8 cellular contexts compared by ENCODE assay signal in the genomic region with DNA sequence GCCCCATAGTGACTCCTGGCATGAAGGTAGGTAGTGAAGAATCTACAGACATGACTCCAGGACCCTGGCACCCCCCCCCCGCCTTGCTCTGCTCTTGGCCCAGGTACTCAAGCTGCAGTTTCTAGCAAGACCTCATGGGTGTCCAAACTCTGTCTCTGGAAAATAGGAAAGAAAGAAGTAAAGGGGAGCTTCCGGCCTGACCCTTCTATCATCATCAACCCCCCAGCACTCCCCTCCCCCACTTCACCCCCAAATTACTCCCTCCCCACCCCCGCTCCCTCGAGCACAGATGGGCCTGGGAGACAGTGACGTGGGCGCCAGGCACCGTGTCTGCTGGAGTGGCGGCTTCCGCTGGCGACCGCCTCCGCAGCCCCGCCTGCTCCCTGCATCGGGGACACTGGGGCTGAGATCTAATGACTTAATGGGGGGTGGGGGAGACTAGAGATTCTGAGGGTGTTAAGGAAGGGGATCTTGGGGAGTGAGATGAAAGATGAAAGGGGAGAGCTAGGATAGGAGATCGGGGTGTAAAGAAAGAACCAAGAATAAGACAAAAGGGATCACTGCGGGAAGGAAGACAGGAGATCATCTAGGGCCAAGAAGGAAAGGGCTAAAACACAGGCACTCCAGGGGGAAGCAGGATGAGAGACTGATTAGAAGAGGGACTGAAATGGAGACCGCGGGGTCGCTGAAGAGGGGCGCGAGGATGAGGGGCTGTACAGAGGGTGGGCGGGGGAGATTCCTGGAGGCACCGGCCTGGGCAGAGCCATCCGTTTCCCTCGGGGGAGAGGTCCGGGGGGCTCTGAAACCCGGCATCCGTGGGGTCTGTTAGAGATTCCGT. TPM values are rescaled to one million over a fixed set of nuclear protein-coding genes. Genes with fewer than 3 reads are reported as not detected.
DNase-seq lines count a peak whose midpoint lies in the region; ATAC-seq and TF ChIP-seq lines count a peak whose summit lies in the region.

No MANE protein-coding gene starts in this region.

- intact Hi-C loops in Caco-2 (cut with micrococcal nuclease; ENCODE audit: unreplicated experiment), result loop anchor here (1.0 to 5.0 kb wide), 3 partner anchors 39 to 231 kb away; a partner anchor contains a TSS

- peaks cover 9% of the 10 kb centered on the region for H3K36me3 Mint-ChIP-seq in Caco-2 (ENCODE audit: insufficient read depth, unreplicated experiment)
- H3K36me3 Mint-ChIP-seq in activated naive CD8-positive, alpha-beta T cell treated with anti-CD3 and anti-CD28 coated beads for 36 hours, result peaks cover 9% of the 10 kb centered on the region

- POLR2A ChIA-PET in Caco-2 (lab: Charles Lee), result no interaction called here

- peaks cover 6% of the 10 kb centered on the region for H3K4me1 Mint-ChIP-seq in Caco-2 (ENCODE audit: low read depth, unreplicated experiment)
- peaks cover 70% of the 10 kb centered on the region for H3K4me1 Mint-ChIP-seq in activated naive CD8-positive, alpha-beta T cell treated with anti-CD3 and anti-CD28 coated beads for 36 hours

- no TSS peak for BruUV-seq in Caco-2 (replicated peaks; lab: Mats Ljungman, UMichigan)

- DNase-seq in Caco-2, result no peak
- peak; percentile 27 for DNase-seq in NCI-H1092 (lab: John Stamatoyannopoulos, UW)
- DNase-seq in activated naive CD8-positive, alpha-beta T cell treated with anti-CD3 and anti-CD28 coated beads for 36 hours, result peak; percentile 70
- DNase-seq in right atrium auricular region (ENCODE audit: low spot score), result no peak

- H3K4me3 Mint-ChIP-seq in Caco-2 (ENCODE audit: unreplicated experiment), result peak overlapping the region; percentile 95
- H3K4me3 Mint-ChIP-seq in activated naive CD8-positive, alpha-beta T cell treated with anti-CD3 and anti-CD28 coated beads for 36 hours, result peak overlapping the region; percentile 80

- H3K27me3 ChIP-seq in Caco-2 (replicated peaks; ENCODE audit: control insufficient read depth, insufficient read depth, low read length), result no peaks in the 10 kb centered on the region; the same call in 1 of the 2 replicates
- H3K27me3 ChIP-seq in right atrium auricular region, result no peaks in the 10 kb centered on the region
- H3K27me3 ChIP-seq in rectal smooth muscle tissue (ENCODE audit: control insufficient read depth, insufficient read depth, low read length), result no peaks in the 10 kb centered on the region

- H3K9me3 Mint-ChIP-seq in Caco-2 (ENCODE audit: unreplicated experiment), result no peaks in the 10 kb centered on the region
- no peaks in the 10 kb centered on the region for H3K9me3 Mint-ChIP-seq in activated naive CD8-positive, alpha-beta T cell treated with anti-CD3 and anti-CD28 coated beads for 36 hours

- peak overlapping the region; percentile 91 for H3K27ac Mint-ChIP-seq in Caco-2 (ENCODE audit: unreplicated experiment)
- H3K27ac Mint-ChIP-seq in activated naive CD8-positive, alpha-beta T cell treated with anti-CD3 and anti-CD28 coated beads for 36 hours, result peak overlapping the region; percentile 90

- H3K36me3 ChIP-seq in Caco-2 (ENCODE audit: control insufficient read depth, insufficient read depth, low read length), result no peaks in the 10 kb centered on the region
- no peaks in the 10 kb centered on the region for H3K36me3 ChIP-seq in right atrium auricular region
- H3K36me3 ChIP-seq in rectal smooth muscle tissue (ENCODE audit: control insufficient read depth, insufficient read depth, low read length), result no peaks in the 10 kb centered on the region

- H3K9me3 ChIP-seq in Caco-2 (no peaks in the 10 kb centered on the region), right atrium auricular region (no peaks in the 10 kb centered on the region)

- H3K27ac ChIP-seq in right atrium auricular region (peak overlapping the region; percentile 90 to 99), rectal smooth muscle tissue (ENCODE audit: low read depth, low read length) (peak overlapping the region; percentile 78)

- peak overlapping the region; percentile 36 for H3K4me3 ChIP-seq in Caco-2 (ENCODE audit: low read depth, low read length)
- H3K4me3 ChIP-seq in right atrium auricular region, result peak overlapping the region; percentile 36 to 98
- H3K4me3 ChIP-seq in rectal smooth muscle tissue (ENCODE audit: low read length), result peak overlapping the region; percentile 71

- ATAC-seq in HG03039 (IDR thresholded peaks at IDR 0.05; ENCODE audit: unreplicated experiment) (no peak), HG02763 (IDR thresholded peaks at IDR 0.05; ENCODE audit: unreplicated experiment) (no peak), HG03457 (IDR thresholded peaks at IDR 0.05; ENCODE audit: unreplicated experiment) (no peak)

- peak overlapping the region; percentile 5 for H3K9ac ChIP-seq in rectal smooth muscle tissue (ENCODE audit: low read length)

- peaks cover 7% of the 10 kb centered on the region for H3K27me3 Mint-ChIP-seq in Caco-2 (ENCODE audit: insufficient read depth, unreplicated experiment)
- H3K27me3 Mint-ChIP-seq in activated naive CD8-positive, alpha-beta T cell treated with anti-CD3 and anti-CD28 coated beads for 36 hours, result no peaks in the 10 kb centered on the region

- CTCF ChIA-PET in Caco-2 (lab: Charles Lee), result no interaction called here

- H3K4me1 ChIP-seq in Caco-2, result peaks cover 5% of the 10 kb centered on the region; the same call in 1 of the 2 replicates
- peaks cover 3 to 46% of the 10 kb centered on the region in 2 donors for H3K4me1 ChIP-seq in right atrium auricular region
- H3K4me1 ChIP-seq in rectal smooth muscle tissue (ENCODE audit: control insufficient read depth, insufficient read depth, low read length), result peaks cover 24% of the 10 kb centered on the region

- TF ChIP-seq CTCF in Caco-2 (IDR thresholded peaks at IDR 0.05; ENCODE audit: insufficient read depth in 1 of 2, low read depth in 1 of 2, low read length in 1 of 2, severe bottlenecking in 1 of 2, unreplicated experiment in 1 of 2) (no peak), right atrium auricular region (IDR thresholded peaks at IDR 0.05) (no peak)

RNA-seq across cellular contexts. Expression of a gene that starts 1.1 kb away (rescaled TPM):
- total RNA-seq in Caco-2 (2022), result 3.1 and 3.4 TPM in 2 replicates
- 1 to 10 TPM; 7.6 to 8.1 TPM for total RNA-seq in activated naive CD8-positive, alpha-beta T cell treated with anti-CD3 and anti-CD28 coated beads for 36 hours
- 10 to 100 TPM; 34.9 to 82.4 TPM for total RNA-seq in right atrium auricular region

RNA-seq across cellular contexts. Expression of a gene that starts 30.4 kb away (rescaled TPM):
- 0.12 TPM in 1 of 2 replicates, not detected in the other for total RNA-seq in Caco-2 (2022)
- total RNA-seq in activated naive CD8-positive, alpha-beta T cell treated with anti-CD3 and anti-CD28 coated beads for 36 hours, result under 1 TPM; 0.23 to 0.30 TPM
- total RNA-seq in right atrium auricular region, result under 1 TPM in 1 of 2 donors, not detected in 1; 0.67 TPM

Comparison
In these comparisons a context has a peak if more than half of its experiments do, and no peak if none do; other contexts are left out.
1. DNase-seq: peak in NCI-H1092 (single experiment) and activated naive CD8-positive, alpha-beta T cell treated with anti-CD3 and anti-CD28 coated beads for 36 hours (single experiment); none in Caco-2 (0 of 2) and right atrium auricular region (single experiment).
2. Peak in every context shown above with its lines, with median percentiles within 50 percentile points of each other: H3K4me3 ChIP-seq.